10 cellular contexts compared by ENCODE assay signal in the genomic region with DNA sequence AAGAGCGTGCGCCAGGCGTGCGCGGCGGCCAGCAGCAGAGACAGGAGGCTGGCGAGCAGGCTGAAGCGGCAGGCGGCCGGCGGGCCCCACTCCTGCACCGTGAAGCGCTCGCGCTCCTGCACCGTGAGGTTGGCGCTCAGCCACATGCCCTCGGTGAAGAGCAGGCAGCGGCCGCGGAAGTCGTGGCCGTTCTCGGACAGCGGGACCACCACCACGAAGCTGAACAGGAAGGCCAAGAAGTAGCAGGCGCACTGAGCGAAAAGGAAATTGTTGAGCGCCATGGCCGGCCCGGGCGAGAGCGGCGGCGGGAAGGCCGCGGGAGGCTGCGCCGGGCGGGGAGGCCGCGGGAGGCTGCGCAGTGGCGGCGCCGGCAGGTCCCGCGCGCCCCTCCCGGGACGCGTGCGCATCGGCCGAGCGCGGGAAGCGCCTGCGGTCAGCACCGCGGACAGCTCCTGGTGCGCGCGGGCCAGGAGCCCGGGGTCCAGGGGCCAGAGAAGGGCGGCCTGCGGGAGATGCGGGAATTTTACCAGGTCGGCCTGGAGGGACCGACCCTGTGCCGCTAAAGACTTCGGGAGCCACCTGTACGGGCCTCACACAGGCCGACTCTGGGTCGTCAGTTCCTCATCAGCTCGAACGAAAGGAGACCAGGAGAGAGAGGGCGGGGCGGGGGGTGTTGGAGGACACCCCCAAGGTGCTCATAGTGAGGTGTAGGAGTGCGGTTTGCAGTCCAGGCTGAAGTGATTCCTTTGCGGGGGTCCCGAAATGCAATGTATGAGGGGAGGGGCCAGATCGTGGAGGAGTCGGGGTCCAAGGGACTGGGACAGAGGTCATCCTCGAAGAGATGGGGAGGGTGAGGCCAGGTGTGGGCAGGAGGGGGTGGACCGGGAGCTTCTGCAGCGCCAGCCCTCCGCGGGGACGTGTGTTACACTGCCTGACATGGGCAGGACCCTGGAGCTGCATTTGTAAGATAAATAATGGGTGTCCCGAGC. TPM values are rescaled to one million over a fixed set of nuclear protein-coding genes. Genes with fewer than 3 reads are reported as not detected.
DNase-seq lines count a peak whose midpoint lies in the region; ATAC-seq and TF ChIP-seq lines count a peak whose summit lies in the region.
"Had no signal": no experiment of that assay in that cellular context is flagged by ENCODE, and none has a peak within 500 bp of the region (broad histone marks: within the 10 kb centered on the region; RNA-seq: fewer than 3 reads in every experiment).

A gene (minus strand): TSS at position 312 of the 989 bp plus-strand sequence. CDS start 31 bp downstream, at position 281.

- peak; percentile 71 for ATAC-seq in RWPE2 (ENCODE audit: low read depth)
- ATAC-seq in heart left ventricle, result peak in 3 of 4 donors; percentile 67 to 84 (median 73)
- no peak for ATAC-seq in GM21717 (IDR thresholded peaks at IDR 0.05; ENCODE audit: unreplicated experiment)
- ATAC-seq in GM19023 (IDR thresholded peaks at IDR 0.05; ENCODE audit: unreplicated experiment), result no peak

- 5 to 13% (median 9%) methylated on average over 55 to 91 of the region's 91 CpGs for WGBS in heart left ventricle, 4 donors

- intact Hi-C loops in heart left ventricle (cut with DNase I), result no loop called here

- CTCF ChIA-PET in HEK293 (lab: Yijun Ruan, JAX), result no interaction called here

- H3K27me3 ChIP-seq in RWPE2 (ENCODE audit: insufficient read depth, poor library complexity, severe bottlenecking) (peaks cover 52% of the 10 kb centered on the region), heart left ventricle (peaks cover 0 to 65% (median 14%) of the 10 kb centered on the region in 9 donors)

- peak; percentile 60 for DNase-seq in RWPE2 (ENCODE audit: low spot score)
- DNase-seq in heart left ventricle, result peak in 2 of 5 donors; percentile 26 to 56
- DNase-seq in retina, result peak; percentile 86
- DNase-seq in EL, result no peak
- no peak for DNase-seq in DMS153 (lab: John Stamatoyannopoulos, UW)
- DNase-seq: activated CD4-positive, alpha-beta T cell treated with anti-CD3 and anti-CD28 coated beads, Interleukin-2, amount 50 U/mL, for 1 hour had no signal

- H3K27ac ChIP-seq in HEK293 (ENCODE audit: extremely low read depth, low read depth, low read length) (no peak within 1 kb of the TSS), RWPE2 (ENCODE audit: poor library complexity, severe bottlenecking) (no peak within 1 kb of the TSS), heart left ventricle (no peak within 1 kb of the TSS)
- H3K27ac ChIP-seq: vagina had no signal

- TF ChIP-seq CTCF in HEK293 (tag by site-specific recombination; IDR thresholded peaks at IDR 0.05) (no peak), RWPE2 (IDR thresholded peaks at IDR 0.05; ENCODE audit: poor library complexity, severe bottlenecking) (no peak), heart left ventricle (IDR thresholded peaks at IDR 0.05) (no peak)

- H3K4me1 ChIP-seq in HEK293 (ENCODE audit: control insufficient read depth, insufficient read depth, low read length), result no peaks in the 10 kb centered on the region
- no peaks in the 10 kb centered on the region for H3K4me1 ChIP-seq in RWPE2 (ENCODE audit: insufficient read depth, poor library complexity, severe bottlenecking)
- peaks cover 0 to 11% (median 0%) of the 10 kb centered on the region in 12 donors for H3K4me1 ChIP-seq in heart left ventricle
- H3K4me1 ChIP-seq: vagina had no signal

- no peak for TF ChIP-seq POLR2A in heart left ventricle (IDR thresholded peaks at IDR 0.05)

- H3K4me3 ChIP-seq in HEK293 (ENCODE audit: low read depth, low read length) (peak within 1 kb of the TSS; percentile 33), RWPE2 (ENCODE audit: severe bottlenecking) (peak within 1 kb of the TSS; percentile 9), heart left ventricle (peak within 1 kb of the TSS in 8 of 12 donors; percentile 13 to 35 (median 24))

- POLR2A ChIA-PET in HEK293 (lab: Yijun Ruan, JAX), result no interaction called here

- H3K9me3 ChIP-seq in HEK293 (ENCODE audit: control insufficient read depth, insufficient read depth, low read depth, low read length), result no peaks in the 10 kb centered on the region
- H3K9me3 ChIP-seq in RWPE2 (ENCODE audit: severe bottlenecking), result no peaks in the 10 kb centered on the region
- no peaks in the 10 kb centered on the region for H3K9me3 ChIP-seq in heart left ventricle
- H3K9me3 ChIP-seq: vagina had no signal

- H3K36me3 ChIP-seq in HEK293 (ENCODE audit: control insufficient read depth in 2 of 2, insufficient read depth in 1 of 2, low read length in 2 of 2) (no peaks in the 10 kb centered on the region), RWPE2 (ENCODE audit: low read depth) (no peaks in the 10 kb centered on the region), heart left ventricle (no peaks in the 10 kb centered on the region)
- H3K36me3 ChIP-seq: vagina had no signal

TF ChIP-seq in HEK293, 187 proteins besides CTCF, POLR2A, EP300 and RAD21 (continues in another document):
- TF ChIP-seq, protein P1, sequence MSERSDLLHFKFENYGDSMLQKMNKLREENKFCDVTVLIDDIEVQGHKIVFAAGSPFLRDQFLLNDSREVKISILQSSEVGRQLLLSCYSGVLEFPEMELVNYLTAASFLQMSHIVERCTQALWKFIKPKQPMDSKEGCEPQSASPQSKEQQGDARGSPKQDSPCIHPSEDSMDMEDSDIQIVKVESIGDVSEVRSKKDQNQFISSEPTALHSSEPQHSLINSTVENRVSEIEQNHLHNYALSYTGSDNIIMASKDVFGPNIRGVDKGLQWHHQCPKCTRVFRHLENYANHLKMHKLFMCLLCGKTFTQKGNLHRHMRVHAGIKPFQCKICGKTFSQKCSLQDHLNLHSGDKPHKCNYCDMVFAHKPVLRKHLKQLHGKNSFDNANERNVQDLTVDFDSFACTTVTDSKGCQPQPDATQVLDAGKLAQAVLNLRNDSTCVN (tag by site-specific recombination; optimal IDR thresholded peaks at IDR 0.05), result peak; percentile 37
- TF ChIP-seq ZNF292 (tag by site-specific recombination; IDR thresholded peaks at IDR 0.05; ENCODE audit: borderline replicate concordance, low read depth), result no peak
- TF ChIP-seq, protein P2, sequence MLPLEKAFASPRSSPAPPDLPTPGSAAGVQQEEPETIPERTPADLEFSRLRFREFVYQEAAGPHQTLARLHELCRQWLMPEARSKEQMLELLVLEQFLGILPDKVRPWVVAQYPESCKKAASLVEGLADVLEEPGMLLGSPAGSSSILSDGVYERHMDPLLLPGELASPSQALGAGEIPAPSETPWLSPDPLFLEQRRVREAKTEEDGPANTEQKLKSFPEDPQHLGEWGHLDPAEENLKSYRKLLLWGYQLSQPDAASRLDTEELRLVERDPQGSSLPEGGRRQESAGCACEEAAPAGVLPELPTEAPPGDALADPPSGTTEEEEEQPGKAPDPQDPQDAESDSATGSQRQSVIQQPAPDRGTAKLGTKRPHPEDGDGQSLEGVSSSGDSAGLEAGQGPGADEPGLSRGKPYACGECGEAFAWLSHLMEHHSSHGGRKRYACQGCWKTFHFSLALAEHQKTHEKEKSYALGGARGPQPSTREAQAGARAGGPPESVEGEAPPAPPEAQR (tag by site-specific recombination; IDR thresholded peaks at IDR 0.05), result no peak
- TF ChIP-seq KLF16 (tag by site-specific recombination; IDR thresholded peaks at IDR 0.05), result no peak
- TF ChIP-seq ZNF776 (tag by site-specific recombination; IDR thresholded peaks at IDR 0.05; ENCODE audit: borderline replicate concordance), result no peak
- peak; percentile 27; the same call in 1 of the 2 replicates for TF ChIP-seq ZNF335 (tag by site-specific recombination; conservative IDR thresholded peaks at IDR 0.05)
- TF ChIP-seq, protein P3, sequence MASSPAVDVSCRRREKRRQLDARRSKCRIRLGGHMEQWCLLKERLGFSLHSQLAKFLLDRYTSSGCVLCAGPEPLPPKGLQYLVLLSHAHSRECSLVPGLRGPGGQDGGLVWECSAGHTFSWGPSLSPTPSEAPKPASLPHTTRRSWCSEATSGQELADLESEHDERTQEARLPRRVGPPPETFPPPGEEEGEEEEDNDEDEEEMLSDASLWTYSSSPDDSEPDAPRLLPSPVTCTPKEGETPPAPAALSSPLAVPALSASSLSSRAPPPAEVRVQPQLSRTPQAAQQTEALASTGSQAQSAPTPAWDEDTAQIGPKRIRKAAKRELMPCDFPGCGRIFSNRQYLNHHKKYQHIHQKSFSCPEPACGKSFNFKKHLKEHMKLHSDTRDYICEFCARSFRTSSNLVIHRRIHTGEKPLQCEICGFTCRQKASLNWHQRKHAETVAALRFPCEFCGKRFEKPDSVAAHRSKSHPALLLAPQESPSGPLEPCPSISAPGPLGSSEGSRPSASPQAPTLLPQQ (tag by site-specific recombination; IDR thresholded peaks at IDR 0.05), result peak; percentile 89
- TF ChIP-seq WT1 (tag by site-specific recombination; IDR thresholded peaks at IDR 0.05), result no peak
- no peak for TF ChIP-seq YY1 (tag by site-specific recombination; IDR thresholded peaks at IDR 0.05)
- TF ChIP-seq ZFP69B (tag by site-specific recombination; IDR thresholded peaks at IDR 0.05), result peak; percentile 89
- TF ChIP-seq ZNF24 (tag by site-specific recombination; IDR thresholded peaks at IDR 0.05), result no peak
- TF ChIP-seq, protein P4, sequence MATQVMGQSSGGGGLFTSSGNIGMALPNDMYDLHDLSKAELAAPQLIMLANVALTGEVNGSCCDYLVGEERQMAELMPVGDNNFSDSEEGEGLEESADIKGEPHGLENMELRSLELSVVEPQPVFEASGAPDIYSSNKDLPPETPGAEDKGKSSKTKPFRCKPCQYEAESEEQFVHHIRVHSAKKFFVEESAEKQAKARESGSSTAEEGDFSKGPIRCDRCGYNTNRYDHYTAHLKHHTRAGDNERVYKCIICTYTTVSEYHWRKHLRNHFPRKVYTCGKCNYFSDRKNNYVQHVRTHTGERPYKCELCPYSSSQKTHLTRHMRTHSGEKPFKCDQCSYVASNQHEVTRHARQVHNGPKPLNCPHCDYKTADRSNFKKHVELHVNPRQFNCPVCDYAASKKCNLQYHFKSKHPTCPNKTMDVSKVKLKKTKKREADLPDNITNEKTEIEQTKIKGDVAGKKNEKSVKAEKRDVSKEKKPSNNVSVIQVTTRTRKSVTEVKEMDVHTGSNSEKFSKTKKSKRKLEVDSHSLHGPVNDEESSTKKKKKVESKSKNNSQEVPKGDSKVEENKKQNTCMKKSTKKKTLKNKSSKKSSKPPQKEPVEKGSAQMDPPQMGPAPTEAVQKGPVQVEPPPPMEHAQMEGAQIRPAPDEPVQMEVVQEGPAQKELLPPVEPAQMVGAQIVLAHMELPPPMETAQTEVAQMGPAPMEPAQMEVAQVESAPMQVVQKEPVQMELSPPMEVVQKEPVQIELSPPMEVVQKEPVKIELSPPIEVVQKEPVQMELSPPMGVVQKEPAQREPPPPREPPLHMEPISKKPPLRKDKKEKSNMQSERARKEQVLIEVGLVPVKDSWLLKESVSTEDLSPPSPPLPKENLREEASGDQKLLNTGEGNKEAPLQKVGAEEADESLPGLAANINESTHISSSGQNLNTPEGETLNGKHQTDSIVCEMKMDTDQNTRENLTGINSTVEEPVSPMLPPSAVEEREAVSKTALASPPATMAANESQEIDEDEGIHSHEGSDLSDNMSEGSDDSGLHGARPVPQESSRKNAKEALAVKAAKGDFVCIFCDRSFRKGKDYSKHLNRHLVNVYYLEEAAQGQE (tag by site-specific recombination; IDR thresholded peaks at IDR 0.05), result peak; percentile 96

RNA-seq across cellular contexts. Expression of the gene that starts here (rescaled TPM):
- 1 to 10 TPM in 1 of 9 donors, under 1 TPM in 4, not detected in 4; 0.25 to 1.1 (median 0.40) TPM for total RNA-seq in heart left ventricle
- polyA plus RNA-seq in heart left ventricle, result under 1 TPM; 0.15 to 0.61 TPM

Comparison
In these comparisons a context has a peak if more than half of its experiments do, and no peak if none do; other contexts are left out.
1. ATAC-seq: peak in RWPE2 (single experiment) and heart left ventricle (3 of 4); none in GM21717 (single experiment) and GM19023 (single experiment).
2. DNase-seq: peak in RWPE2 (single experiment) and retina (single experiment); none in EL (single experiment) and DMS153 (single experiment).
3. Peak in every context shown above with its lines, with median percentiles within 50 percentile points of each other: H3K4me3 ChIP-seq.